Comparison of ENCODE assay signal across 2 cellular contexts in genomic region chr15:39595621-39596221, GRCh38.
TF ChIP-seq lines count a peak whose summit lies in the region.

No MANE protein-coding gene starts in this region.

TF ChIP-seq in IMR-90, 13 proteins besides CTCF, POLR2A, EP300 and RAD21:
- TF ChIP-seq RFX5 (IDR thresholded peaks at IDR 0.05; ENCODE audit: low read depth, low read length) = no peak
- 0 out of 2 replicates have a peak, but pooled peaks have one; percentile 7 for TF ChIP-seq MAZ (IDR thresholded peaks at IDR 0.05; ENCODE audit: borderline replicate concordance, low read depth, low read length)
- TF ChIP-seq, protein P1, sequence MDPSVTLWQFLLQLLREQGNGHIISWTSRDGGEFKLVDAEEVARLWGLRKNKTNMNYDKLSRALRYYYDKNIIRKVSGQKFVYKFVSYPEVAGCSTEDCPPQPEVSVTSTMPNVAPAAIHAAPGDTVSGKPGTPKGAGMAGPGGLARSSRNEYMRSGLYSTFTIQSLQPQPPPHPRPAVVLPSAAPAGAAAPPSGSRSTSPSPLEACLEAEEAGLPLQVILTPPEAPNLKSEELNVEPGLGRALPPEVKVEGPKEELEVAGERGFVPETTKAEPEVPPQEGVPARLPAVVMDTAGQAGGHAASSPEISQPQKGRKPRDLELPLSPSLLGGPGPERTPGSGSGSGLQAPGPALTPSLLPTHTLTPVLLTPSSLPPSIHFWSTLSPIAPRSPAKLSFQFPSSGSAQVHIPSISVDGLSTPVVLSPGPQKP (IDR thresholded peaks at IDR 0.05; ENCODE audit: borderline replicate concordance, low read depth, low read length) = no peak
- no peak for TF ChIP-seq RCOR1 (IDR thresholded peaks at IDR 0.05; ENCODE audit: insufficient replicate concordance, low read length)
TF ChIP-seq in IMR-90: peak in this region for 1.

TF ChIP-seq in H1, 55 proteins besides CTCF, POLR2A, EP300 and RAD21:
- no peak for TF ChIP-seq BCL11A (IDR thresholded peaks at IDR 0.05; ENCODE audit: low read depth in 2 of 2, low read length in 2 of 2)
- peak; percentile 62; the same call in 1 of the 2 replicates for TF ChIP-seq POLR2AphosphoS5 (IDR thresholded peaks at IDR 0.05; ENCODE audit: low read depth, low read length)
